1 cellular context compared by ENCODE assay signal in the genomic region with DNA sequence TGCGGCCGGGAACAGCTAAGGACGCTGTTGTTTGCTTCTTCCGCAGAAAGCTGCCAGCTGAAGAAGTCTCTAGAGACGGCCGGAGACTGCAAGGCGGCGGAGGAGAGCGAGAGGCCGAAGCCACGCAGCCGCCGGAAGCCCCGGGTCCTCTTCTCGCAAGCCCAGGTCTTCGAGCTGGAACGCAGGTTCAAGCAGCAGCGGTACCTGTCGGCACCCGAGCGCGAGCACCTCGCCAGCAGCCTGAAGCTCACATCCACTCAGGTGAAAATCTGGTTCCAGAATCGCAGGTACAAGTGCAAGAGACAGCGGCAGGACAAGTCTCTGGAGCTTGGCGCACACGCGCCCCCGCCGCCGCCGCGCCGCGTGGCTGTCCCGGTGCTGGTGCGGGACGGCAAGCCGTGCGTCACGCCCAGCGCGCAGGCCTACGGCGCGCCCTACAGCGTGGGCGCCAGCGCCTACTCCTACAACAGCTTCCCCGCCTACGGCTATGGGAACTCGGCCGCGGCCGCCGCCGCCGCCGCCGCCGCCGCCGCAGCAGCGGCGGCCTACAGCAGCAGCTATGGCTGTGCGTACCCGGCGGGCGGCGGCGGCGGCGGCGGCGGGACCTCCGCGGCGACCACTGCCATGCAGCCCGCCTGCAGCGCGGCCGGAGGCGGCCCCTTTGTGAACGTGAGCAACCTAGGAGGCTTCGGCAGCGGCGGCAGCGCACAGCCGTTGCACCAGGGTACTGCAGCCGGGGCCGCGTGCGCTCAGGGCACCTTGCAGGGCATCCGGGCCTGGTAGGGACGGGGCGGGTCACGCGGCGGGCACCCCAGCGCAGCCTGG.
TF ChIP-seq lines count a peak whose summit lies in the region.

No MANE protein-coding gene starts in this region.

TF ChIP-seq in HepG2, 621 proteins besides CTCF, POLR2A, EP300 and RAD21 (continued from another document):
- TF ChIP-seq, protein P1, sequence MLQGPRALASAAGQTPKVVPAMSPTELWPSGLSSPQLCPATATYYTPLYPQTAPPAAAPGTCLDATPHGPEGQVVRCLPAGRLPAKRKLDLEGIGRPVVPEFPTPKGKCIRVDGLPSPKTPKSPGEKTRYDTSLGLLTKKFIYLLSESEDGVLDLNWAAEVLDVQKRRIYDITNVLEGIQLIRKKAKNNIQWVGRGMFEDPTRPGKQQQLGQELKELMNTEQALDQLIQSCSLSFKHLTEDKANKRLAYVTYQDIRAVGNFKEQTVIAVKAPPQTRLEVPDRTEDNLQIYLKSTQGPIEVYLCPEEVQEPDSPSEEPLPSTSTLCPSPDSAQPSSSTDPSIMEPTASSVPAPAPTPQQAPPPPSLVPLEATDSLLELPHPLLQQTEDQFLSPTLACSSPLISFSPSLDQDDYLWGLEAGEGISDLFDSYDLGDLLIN (CRISPR knock-in tag; IDR thresholded peaks at IDR 0.05; ENCODE audit: borderline replicate concordance): no peak
- TF ChIP-seq, protein P2, sequence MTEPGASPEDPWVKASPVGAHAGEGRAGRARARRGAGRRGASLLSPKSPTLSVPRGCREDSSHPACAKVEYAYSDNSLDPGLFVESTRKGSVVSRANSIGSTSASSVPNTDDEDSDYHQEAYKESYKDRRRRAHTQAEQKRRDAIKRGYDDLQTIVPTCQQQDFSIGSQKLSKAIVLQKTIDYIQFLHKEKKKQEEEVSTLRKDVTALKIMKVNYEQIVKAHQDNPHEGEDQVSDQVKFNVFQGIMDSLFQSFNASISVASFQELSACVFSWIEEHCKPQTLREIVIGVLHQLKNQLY (CRISPR knock-in tag; IDR thresholded peaks at IDR 0.05): no peak
- TF ChIP-seq MAZ (IDR thresholded peaks at IDR 0.05; ENCODE audit: borderline replicate concordance, low read depth, low read length) (no peak), MAZ (CRISPR knock-in tag; IDR thresholded peaks at IDR 0.05; ENCODE audit: low read depth) (0 out of 2 replicates have a peak, but pooled peaks have one; percentile 35), ATF3 (CRISPR knock-in tag; IDR thresholded peaks at IDR 0.05) (no peak), HNRNPLL (IDR thresholded peaks at IDR 0.05; ENCODE audit: low read depth, low read length, poor library complexity, severe bottlenecking) (peak; percentile 53), FOXP1 (IDR thresholded peaks at IDR 0.05) (no peak), FOXP1 (CRISPR knock-in tag; IDR thresholded peaks at IDR 0.05) (no peak), ATF7 (IDR thresholded peaks at IDR 0.05) (no peak), ATF7 (CRISPR knock-in tag; IDR thresholded peaks at IDR 0.05) (no peak), ZNF468 (CRISPR knock-in tag; IDR thresholded peaks at IDR 0.05) (no peak), SKI (IDR thresholded peaks at IDR 0.05; ENCODE audit: partially characterized antibody) (no peak), SRSF1 (optimal IDR thresholded peaks at IDR 0.05; ENCODE audit: low read depth, low read length) (no peak), MTF1 (CRISPR knock-in tag; IDR thresholded peaks at IDR 0.05) (no peak), ZBTB20 (CRISPR knock-in tag; IDR thresholded peaks at IDR 0.05; ENCODE audit: borderline replicate concordance, low read depth) (no peak), ZNF460 (CRISPR knock-in tag; IDR thresholded peaks at IDR 0.05; ENCODE audit: borderline replicate concordance) (no peak), ZNF782 (CRISPR knock-in tag; IDR thresholded peaks at IDR 0.05; ENCODE audit: borderline replicate concordance) (no peak), ZNF777 (CRISPR knock-in tag; IDR thresholded peaks at IDR 0.05) (peak; percentile 56; the same call in 1 of the 2 replicates), ZNF800 (CRISPR knock-in tag; IDR thresholded peaks at IDR 0.05) (peak; percentile 87), TEF (CRISPR knock-in tag; IDR thresholded peaks at IDR 0.05) (no peak), PHF5A (CRISPR knock-in tag; IDR thresholded peaks at IDR 0.05; ENCODE audit: low read depth, unreplicated experiment) (no peak), ARNT (IDR thresholded peaks at IDR 0.05) (no peak), ZNF775 (CRISPR knock-in tag; IDR thresholded peaks at IDR 0.05; ENCODE audit: borderline replicate concordance) (no peak), ZNF746 (CRISPR knock-in tag; IDR thresholded peaks at IDR 0.05) (no peak)
- TF ChIP-seq, protein P3, sequence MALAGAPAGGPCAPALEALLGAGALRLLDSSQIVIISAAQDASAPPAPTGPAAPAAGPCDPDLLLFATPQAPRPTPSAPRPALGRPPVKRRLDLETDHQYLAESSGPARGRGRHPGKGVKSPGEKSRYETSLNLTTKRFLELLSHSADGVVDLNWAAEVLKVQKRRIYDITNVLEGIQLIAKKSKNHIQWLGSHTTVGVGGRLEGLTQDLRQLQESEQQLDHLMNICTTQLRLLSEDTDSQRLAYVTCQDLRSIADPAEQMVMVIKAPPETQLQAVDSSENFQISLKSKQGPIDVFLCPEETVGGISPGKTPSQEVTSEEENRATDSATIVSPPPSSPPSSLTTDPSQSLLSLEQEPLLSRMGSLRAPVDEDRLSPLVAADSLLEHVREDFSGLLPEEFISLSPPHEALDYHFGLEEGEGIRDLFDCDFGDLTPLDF (CRISPR knock-in tag; IDR thresholded peaks at IDR 0.05): no peak
- TF ChIP-seq, protein P4, sequence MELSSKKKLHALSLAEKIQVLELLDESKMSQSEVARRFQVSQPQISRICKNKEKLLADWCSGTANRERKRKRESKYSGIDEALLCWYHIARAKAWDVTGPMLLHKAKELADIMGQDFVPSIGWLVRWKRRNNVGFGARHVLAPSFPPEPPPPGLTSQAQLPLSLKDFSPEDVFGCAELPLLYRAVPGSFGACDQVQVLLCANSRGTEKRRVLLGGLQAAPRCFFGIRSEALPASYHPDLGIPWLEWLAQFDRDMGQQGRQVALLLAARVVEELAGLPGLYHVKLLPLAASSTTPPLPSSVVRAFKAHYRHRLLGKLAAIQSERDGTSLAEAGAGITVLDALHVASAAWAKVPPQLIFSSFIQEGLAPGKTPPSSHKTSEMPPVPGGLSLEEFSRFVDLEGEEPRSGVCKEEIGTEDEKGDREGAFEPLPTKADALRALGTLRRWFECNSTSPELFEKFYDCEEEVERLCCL (CRISPR knock-in tag; IDR thresholded peaks at IDR 0.05; ENCODE audit: borderline replicate concordance): no peak
- TF ChIP-seq, protein P5, sequence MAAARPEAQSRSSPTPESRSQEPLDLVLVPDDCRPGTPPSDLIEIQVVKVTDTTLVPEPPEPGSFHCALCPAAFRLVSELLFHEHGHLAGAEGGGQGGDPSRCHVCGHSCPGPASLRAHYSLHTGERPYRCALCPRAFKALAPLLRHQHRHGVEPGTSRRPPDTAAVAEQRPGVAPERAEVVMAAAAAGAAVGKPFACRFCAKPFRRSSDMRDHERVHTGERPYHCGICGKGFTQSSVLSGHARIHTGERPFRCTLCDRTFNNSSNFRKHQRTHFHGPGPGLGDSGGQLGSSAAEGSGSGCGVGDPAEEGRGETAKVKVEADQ (CRISPR knock-in tag; IDR thresholded peaks at IDR 0.05; ENCODE audit: borderline replicate concordance): no peak
TF ChIP-seq in HepG2: peak in this region for 4.
